Comparison of ENCODE assay signal across 22 cellular contexts in genomic region chr10:106929291-106929925, GRCh38.
DNase-seq lines count a peak whose midpoint lies in the region; ATAC-seq and TF ChIP-seq lines count a peak whose summit lies in the region.
"Had no signal": no experiment of that assay in that cellular context is flagged by ENCODE, and none has a peak within 500 bp of the region (broad histone marks: within the 10 kb centered on the region; RNA-seq: fewer than 3 reads in every experiment).

No MANE protein-coding gene starts in this region.

- H3K9ac ChIP-seq in BLaER1 (no peak overlapping the region), neuronal stem cell (ENCODE audit: low read depth, low read length, poor library complexity) (no peak overlapping the region)

- H4K91ac ChIP-seq in neuronal stem cell (ENCODE audit: low read depth, low read length, poor library complexity) = no peak overlapping the region

- H3K4me3 ChIP-seq in BLaER1 (no peak overlapping the region), HEK293 (ENCODE audit: low read depth, low read length) (no peak overlapping the region), neuronal stem cell (ENCODE audit: low read length in 2 of 2) (no peak overlapping the region), body of pancreas (no peak overlapping the region)

- peak overlapping the region; percentile 60 for H3K4me2 ChIP-seq in BLaER1
- no peak overlapping the region for H3K4me2 ChIP-seq in neuronal stem cell (ENCODE audit: insufficient read depth, low read length, poor library complexity, severe bottlenecking)

- no peaks in the 10 kb centered on the region for H3K36me3 Mint-ChIP-seq in brain
- H3K36me3 Mint-ChIP-seq: CD4-positive, CD25-positive, alpha-beta regulatory T cell had no signal

- peaks cover 48% of the 10 kb centered on the region for H3K4me1 ChIP-seq in BLaER1
- H3K4me1 ChIP-seq in HEK293 (ENCODE audit: control insufficient read depth, insufficient read depth, low read length) = peaks cover 24% of the 10 kb centered on the region
- H3K4me1 ChIP-seq in neuronal stem cell (ENCODE audit: control insufficient read depth in 2 of 2, insufficient read depth in 1 of 2, low read depth in 1 of 2, low read length in 2 of 2) = peaks cover 0 to 8% of the 10 kb centered on the region in 2 donors
- peaks cover 5% of the 10 kb centered on the region for H3K4me1 ChIP-seq in body of pancreas

- no peak overlapping the region for H2BK15ac ChIP-seq in neuronal stem cell (ENCODE audit: low read length)

- H3K9me3 ChIP-seq in BLaER1 (peaks cover 8% of the 10 kb centered on the region; the same call in 1 of the 2 replicates), HEK293 (ENCODE audit: control insufficient read depth, insufficient read depth, low read depth, low read length) (no peaks in the 10 kb centered on the region), neuronal stem cell (replicated peaks in 1 of 2; ENCODE audit: control insufficient read depth in 2 of 2, insufficient read depth in 1 of 2, low read depth in 1 of 2, low read length in 2 of 2) (no peaks in the 10 kb centered on the region), body of pancreas (no peaks in the 10 kb centered on the region)
- H3K9me3 ChIP-seq: BE2C had no signal

- no peak overlapping the region for H2BK12ac ChIP-seq in neuronal stem cell (ENCODE audit: low read length)

- DNase-seq in neuronal stem cell (ENCODE audit: low spot score) (no peak), body of pancreas (no peak)
- DNase-seq: 8988T; ACHN; BE2C; CD4-positive, CD25-positive, alpha-beta regulatory T cell; MV-4-11; NCI-H1105; NCI-H1436 treated with DMSO at 0.1 percent for 48 hours; NCI-H187 treated with DMSO at 0.1 percent for 48 hours; NCI-H524 treated with DMSO at 0.1 percent for 48 hours; NCI-H774; SHP77 had no signal

- peak overlapping the region in 3 of 5 experiments; percentile 81 to 84 (median 83) for H3K27ac Mint-ChIP-seq in brain
- H3K27ac Mint-ChIP-seq: CD4-positive, CD25-positive, alpha-beta regulatory T cell had no signal

- no peaks in the 10 kb centered on the region for H3K36me3 ChIP-seq in BLaER1
- no peaks in the 10 kb centered on the region for H3K36me3 ChIP-seq in HEK293 (ENCODE audit: control insufficient read depth in 2 of 2, insufficient read depth in 1 of 2, low read length in 2 of 2)
- no peaks in the 10 kb centered on the region for H3K36me3 ChIP-seq in neuronal stem cell (replicated peaks in 1 of 2; ENCODE audit: control insufficient read depth in 2 of 2, insufficient read depth in 2 of 2, low read length in 2 of 2)
- no peaks in the 10 kb centered on the region for H3K36me3 ChIP-seq in body of pancreas (replicated peaks in 1 of 2; ENCODE audit: insufficient read depth in 1 of 2, low read depth in 2 of 2)
- H3K36me3 ChIP-seq: BE2C had no signal

- H3K27me3 Mint-ChIP-seq in brain = no peaks in the 10 kb centered on the region
- H3K27me3 Mint-ChIP-seq: CD4-positive, CD25-positive, alpha-beta regulatory T cell had no signal

- TF ChIP-seq CTCF in HEK293 (tag by site-specific recombination; IDR thresholded peaks at IDR 0.05) (no peak), brain (conservative IDR thresholded peaks at IDR 0.05) (no peak), body of pancreas (IDR thresholded peaks at IDR 0.05) (no peak)

- H3K27ac ChIP-seq in BLaER1 (no peak overlapping the region), HEK293 (ENCODE audit: extremely low read depth, low read depth, low read length) (no peak overlapping the region), neuronal stem cell (replicated peaks; ENCODE audit: low read length) (peak overlapping the region; percentile 23), body of pancreas (no peak overlapping the region)
- H3K27ac ChIP-seq: RWPE1 had no signal

- no peaks in the 10 kb centered on the region for H3K79me1 ChIP-seq in neuronal stem cell (ENCODE audit: low read depth, low read length)

- H2BK120ac ChIP-seq in neuronal stem cell (ENCODE audit: low read depth, low read length) = no peak overlapping the region

- H3K18ac ChIP-seq in neuronal stem cell (ENCODE audit: low read length) = no peak overlapping the region

- H3K23ac ChIP-seq in neuronal stem cell (ENCODE audit: low read depth, low read length, poor library complexity) = no peak overlapping the region

- H3K14ac ChIP-seq in neuronal stem cell (ENCODE audit: low read length) = no peak overlapping the region

- H3K9me3 Mint-ChIP-seq in brain = no peaks in the 10 kb centered on the region

- H3K4me1 Mint-ChIP-seq in brain = peaks cover 43% of the 10 kb centered on the region
- H3K4me1 Mint-ChIP-seq: CD4-positive, CD25-positive, alpha-beta regulatory T cell had no signal

- WGBS in neuronal stem cell (ENCODE audit: extremely low coverage in 2 of 2, insufficient read length in 2 of 2, insufficient replicate concordance in 1 of 2), 2 donors = no CpG with 5 or more reads among the region's 6 CpGs
- 50 to 63% methylated on average over 6 of the region's 6 CpGs for WGBS in body of pancreas, 2 donors

- H3K4me3 Mint-ChIP-seq in brain = peak overlapping the region in 1 of 5 experiments; percentile 33
- H3K4me3 Mint-ChIP-seq: CD4-positive, CD25-positive, alpha-beta regulatory T cell had no signal

- no peak for TF ChIP-seq POLR2A in body of pancreas (IDR thresholded peaks at IDR 0.05)

- H2AFZ ChIP-seq in neuronal stem cell (ENCODE audit: low read length) = no peak overlapping the region

- POLR2A ChIA-PET in HEK293 (lab: Yijun Ruan, JAX) = no interaction called here

- CTCF ChIA-PET in HEK293 (lab: Yijun Ruan, JAX) = no interaction called here

- intact Hi-C loops in body of pancreas (cut with DNase I) = no loop called here

- H3K27me3 ChIP-seq in BLaER1 = no peaks in the 10 kb centered on the region
- H3K27me3 ChIP-seq in neuronal stem cell (ENCODE audit: control insufficient read depth in 3 of 3, insufficient read depth in 3 of 3, low read depth in 1 of 3, low read length in 3 of 3) = no peaks in the 10 kb centered on the region
- no peaks in the 10 kb centered on the region for H3K27me3 ChIP-seq in body of pancreas
- H3K27me3 ChIP-seq: BE2C had no signal

- no peak for ATAC-seq in GM18520 (IDR thresholded peaks at IDR 0.05; ENCODE audit: unreplicated experiment)
- no peak for ATAC-seq in body of pancreas
- no peak for ATAC-seq in GM21737 (IDR thresholded peaks at IDR 0.05; ENCODE audit: unreplicated experiment)
- ATAC-seq: HCT116, HepG2, Panc1 had no signal

- no peaks in the 10 kb centered on the region for H4K20me1 ChIP-seq in BLaER1

- H2BK5ac ChIP-seq in neuronal stem cell (ENCODE audit: low read length) = no peak overlapping the region

- H2AK5ac ChIP-seq in neuronal stem cell (ENCODE audit: low read depth, low read length) = no peak overlapping the region

- no peak overlapping the region for H3K4ac ChIP-seq in neuronal stem cell (ENCODE audit: low read length)

- H4K8ac ChIP-seq in neuronal stem cell (ENCODE audit: low read depth, low read length) = no peak overlapping the region

TF ChIP-seq in HEK293, 187 proteins besides CTCF, POLR2A, EP300 and RAD21:
- TF ChIP-seq ZNF768 (tag by site-specific recombination; IDR thresholded peaks at IDR 0.05) (no peak), BCL6B (tag by site-specific recombination; IDR thresholded peaks at IDR 0.05) (no peak), ZNF645 (tag by site-specific recombination; IDR thresholded peaks at IDR 0.05) (no peak), ZNF692 (tag by site-specific recombination; IDR thresholded peaks at IDR 0.05) (no peak), TRIM28 (IDR thresholded peaks at IDR 0.05; ENCODE audit: borderline replicate concordance, low read length) (peak; percentile 19; the same call in 1 of the 2 replicates)
